2 cellular contexts compared by ENCODE assay signal in genomic region chr17:51439395-51440229, GRCh38.
TF ChIP-seq lines count a peak whose summit lies in the region.

No MANE protein-coding gene starts in this region.

TF ChIP-seq in liver, 16 proteins besides CTCF, POLR2A, EP300 and RAD21 (continued from another document):
- TF ChIP-seq ZBTB33 (IDR thresholded peaks at IDR 0.05) (no peak), JUND (IDR thresholded peaks at IDR 0.05) (peak in 1 of 2 donors; percentile 19), NR2F2 (IDR thresholded peaks at IDR 0.05) (no peak), TAF1 (conservative IDR thresholded peaks at IDR 0.05) (no peak)

TF ChIP-seq in HepG2, 621 proteins besides CTCF, POLR2A, EP300 and RAD21 (continued from another document):
- TF ChIP-seq ZNF646 (CRISPR knock-in tag; IDR thresholded peaks at IDR 0.05), result no peak
- no peak for TF ChIP-seq ELF4 (CRISPR knock-in tag; IDR thresholded peaks at IDR 0.05; ENCODE audit: borderline replicate concordance)
